12 cellular contexts compared by ENCODE assay signal in genomic region chr14:66395300-66395699, GRCh38.
DNase-seq lines count a peak whose midpoint lies in the region; ATAC-seq and TF ChIP-seq lines count a peak whose summit lies in the region.
"Had no signal": no experiment of that assay in that cellular context is flagged by ENCODE, and none has a peak within 500 bp of the region (broad histone marks: within the 10 kb centered on the region; RNA-seq: fewer than 3 reads in every experiment).

No MANE protein-coding gene starts in this region.

- H3K27ac ChIP-seq in vagina = no peak overlapping the region
- H3K27ac ChIP-seq: 22Rv1, cardiac muscle cell, gastrocnemius medialis, WERI-Rb-1 had no signal

- peaks cover 1% of the 10 kb centered on the region for H3K27me3 Mint-ChIP-seq in memory B cell

- peaks cover 6% of the 10 kb centered on the region for H3K36me3 Mint-ChIP-seq in memory B cell

- H3K9me3 ChIP-seq in vagina = no peaks in the 10 kb centered on the region
- H3K9me3 ChIP-seq: gastrocnemius medialis had no signal

- no peak for TF ChIP-seq POLR2A in vagina (IDR thresholded peaks at IDR 0.05)

- H3K4me3 Mint-ChIP-seq in memory B cell = no peak overlapping the region

- TF ChIP-seq CTCF in vagina (IDR thresholded peaks at IDR 0.05) = no peak

- ATAC-seq in GM21723 (IDR thresholded peaks at IDR 0.05; ENCODE audit: unreplicated experiment) (peak; percentile 65), memory B cell (ENCODE audit: low read depth) (peak; percentile 31)
- ATAC-seq: gastrocnemius medialis had no signal

- H3K4me3 ChIP-seq in vagina = no peak overlapping the region
- H3K4me3 ChIP-seq: cardiac muscle cell, gastrocnemius medialis had no signal

- no peaks in the 10 kb centered on the region for H3K27me3 ChIP-seq in vagina
- H3K27me3 ChIP-seq: cardiac muscle cell, gastrocnemius medialis had no signal

- no peak overlapping the region for H3K27ac Mint-ChIP-seq in memory B cell

- intact Hi-C loops in vagina (cut with DNase I) = no loop called here

- DNase-seq in DMS 273 (lab: John Stamatoyannopoulos, UW; ENCODE audit: unreplicated experiment) (peak; percentile 15), DMS 273 treated with DMSO at 0.1 percent for 48 hours (lab: John Stamatoyannopoulos, UW) (no peak), SW480 (ENCODE audit: low spot score) (peak; percentile 4), memory B cell (ENCODE audit: low spot score in 2 of 2) (no peak), vagina (ENCODE audit: extremely low spot score in 2 of 2) (no peak), NCI-H1105 (lab: John Stamatoyannopoulos, UW) (no peak)
- DNase-seq in activated CD8-positive, alpha-beta memory T cell treated with anti-CD3 and anti-CD28 coated beads, Interleukin-2, amount 50 U/mL, for 4 hours = no peak
- DNase-seq: gastrocnemius medialis, WERI-Rb-1 had no signal

- H3K4me1 ChIP-seq in vagina = no peaks in the 10 kb centered on the region

- no peaks in the 10 kb centered on the region for H3K36me3 ChIP-seq in vagina
- H3K36me3 ChIP-seq: cardiac muscle cell, gastrocnemius medialis, WERI-Rb-1 had no signal

- no peaks in the 10 kb centered on the region for H3K4me1 Mint-ChIP-seq in memory B cell

- no peaks in the 10 kb centered on the region for H3K9me3 Mint-ChIP-seq in memory B cell

Comparison
In these comparisons a context has a peak if more than half of its experiments do, and no peak if none do; other contexts are left out.
1. DNase-seq: peak in DMS 273 (single experiment) and SW480 (single experiment); none in DMS 273 treated with DMSO at 0.1 percent for 48 hours (single experiment), memory B cell (0 of 2), vagina (0 of 2), activated CD8-positive, alpha-beta memory T cell treated with anti-CD3 and anti-CD28 coated beads, Interleukin-2, amount 50 U/mL, for 4 hours (single experiment) and NCI-H1105 (single experiment).